1 cellular context compared by ENCODE assay signal in genomic region chr2:168116448-168116847, GRCh38.
TF ChIP-seq lines count a peak whose summit lies in the region.

No MANE protein-coding gene starts in this region.

TF ChIP-seq in K562, 482 proteins besides CTCF, POLR2A, EP300 and RAD21 (continued from another document):
- no peak for TF ChIP-seq MBD1 (CRISPR knock-in tag; IDR thresholded peaks at IDR 0.05)
- TF ChIP-seq MYNN (IDR thresholded peaks at IDR 0.05): no peak
- no peak for TF ChIP-seq MYNN (CRISPR knock-in tag; IDR thresholded peaks at IDR 0.05)
- no peak for TF ChIP-seq SUPT5H (IDR thresholded peaks at IDR 0.05)
- no peak for TF ChIP-seq CBX2 (IDR thresholded peaks at IDR 0.05; ENCODE audit: insufficient read depth, low read length, poor library complexity, severe bottlenecking)
- TF ChIP-seq MGA (IDR thresholded peaks at IDR 0.05): no peak
- no peak for TF ChIP-seq KDM4B (IDR thresholded peaks at IDR 0.05; ENCODE audit: borderline replicate concordance in 2 of 2, low read depth in 1 of 2)
- TF ChIP-seq RUNX1 (IDR thresholded peaks at IDR 0.05; ENCODE audit: low read depth): no peak
- no peak for TF ChIP-seq HNRNPLL (IDR thresholded peaks at IDR 0.05; ENCODE audit: low read depth, low read length, poor library complexity, severe bottlenecking)
- TF ChIP-seq PTBP1 (IDR thresholded peaks at IDR 0.05; ENCODE audit: low read depth, low read length): no peak
- TF ChIP-seq GTF2F1 (IDR thresholded peaks at IDR 0.05; ENCODE audit: low read depth, low read length): no peak
